In genomic region chr6:111030008-111031006, GRCh38 we compare ENCODE assay signal across 1 cellular context.
TF ChIP-seq lines count a peak whose summit lies in the region.

No MANE protein-coding gene starts in this region.

TF ChIP-seq in GM23338, 12 proteins besides CTCF, POLR2A, EP300 and RAD21 (continued from another document):
- TF ChIP-seq, protein P1, sequence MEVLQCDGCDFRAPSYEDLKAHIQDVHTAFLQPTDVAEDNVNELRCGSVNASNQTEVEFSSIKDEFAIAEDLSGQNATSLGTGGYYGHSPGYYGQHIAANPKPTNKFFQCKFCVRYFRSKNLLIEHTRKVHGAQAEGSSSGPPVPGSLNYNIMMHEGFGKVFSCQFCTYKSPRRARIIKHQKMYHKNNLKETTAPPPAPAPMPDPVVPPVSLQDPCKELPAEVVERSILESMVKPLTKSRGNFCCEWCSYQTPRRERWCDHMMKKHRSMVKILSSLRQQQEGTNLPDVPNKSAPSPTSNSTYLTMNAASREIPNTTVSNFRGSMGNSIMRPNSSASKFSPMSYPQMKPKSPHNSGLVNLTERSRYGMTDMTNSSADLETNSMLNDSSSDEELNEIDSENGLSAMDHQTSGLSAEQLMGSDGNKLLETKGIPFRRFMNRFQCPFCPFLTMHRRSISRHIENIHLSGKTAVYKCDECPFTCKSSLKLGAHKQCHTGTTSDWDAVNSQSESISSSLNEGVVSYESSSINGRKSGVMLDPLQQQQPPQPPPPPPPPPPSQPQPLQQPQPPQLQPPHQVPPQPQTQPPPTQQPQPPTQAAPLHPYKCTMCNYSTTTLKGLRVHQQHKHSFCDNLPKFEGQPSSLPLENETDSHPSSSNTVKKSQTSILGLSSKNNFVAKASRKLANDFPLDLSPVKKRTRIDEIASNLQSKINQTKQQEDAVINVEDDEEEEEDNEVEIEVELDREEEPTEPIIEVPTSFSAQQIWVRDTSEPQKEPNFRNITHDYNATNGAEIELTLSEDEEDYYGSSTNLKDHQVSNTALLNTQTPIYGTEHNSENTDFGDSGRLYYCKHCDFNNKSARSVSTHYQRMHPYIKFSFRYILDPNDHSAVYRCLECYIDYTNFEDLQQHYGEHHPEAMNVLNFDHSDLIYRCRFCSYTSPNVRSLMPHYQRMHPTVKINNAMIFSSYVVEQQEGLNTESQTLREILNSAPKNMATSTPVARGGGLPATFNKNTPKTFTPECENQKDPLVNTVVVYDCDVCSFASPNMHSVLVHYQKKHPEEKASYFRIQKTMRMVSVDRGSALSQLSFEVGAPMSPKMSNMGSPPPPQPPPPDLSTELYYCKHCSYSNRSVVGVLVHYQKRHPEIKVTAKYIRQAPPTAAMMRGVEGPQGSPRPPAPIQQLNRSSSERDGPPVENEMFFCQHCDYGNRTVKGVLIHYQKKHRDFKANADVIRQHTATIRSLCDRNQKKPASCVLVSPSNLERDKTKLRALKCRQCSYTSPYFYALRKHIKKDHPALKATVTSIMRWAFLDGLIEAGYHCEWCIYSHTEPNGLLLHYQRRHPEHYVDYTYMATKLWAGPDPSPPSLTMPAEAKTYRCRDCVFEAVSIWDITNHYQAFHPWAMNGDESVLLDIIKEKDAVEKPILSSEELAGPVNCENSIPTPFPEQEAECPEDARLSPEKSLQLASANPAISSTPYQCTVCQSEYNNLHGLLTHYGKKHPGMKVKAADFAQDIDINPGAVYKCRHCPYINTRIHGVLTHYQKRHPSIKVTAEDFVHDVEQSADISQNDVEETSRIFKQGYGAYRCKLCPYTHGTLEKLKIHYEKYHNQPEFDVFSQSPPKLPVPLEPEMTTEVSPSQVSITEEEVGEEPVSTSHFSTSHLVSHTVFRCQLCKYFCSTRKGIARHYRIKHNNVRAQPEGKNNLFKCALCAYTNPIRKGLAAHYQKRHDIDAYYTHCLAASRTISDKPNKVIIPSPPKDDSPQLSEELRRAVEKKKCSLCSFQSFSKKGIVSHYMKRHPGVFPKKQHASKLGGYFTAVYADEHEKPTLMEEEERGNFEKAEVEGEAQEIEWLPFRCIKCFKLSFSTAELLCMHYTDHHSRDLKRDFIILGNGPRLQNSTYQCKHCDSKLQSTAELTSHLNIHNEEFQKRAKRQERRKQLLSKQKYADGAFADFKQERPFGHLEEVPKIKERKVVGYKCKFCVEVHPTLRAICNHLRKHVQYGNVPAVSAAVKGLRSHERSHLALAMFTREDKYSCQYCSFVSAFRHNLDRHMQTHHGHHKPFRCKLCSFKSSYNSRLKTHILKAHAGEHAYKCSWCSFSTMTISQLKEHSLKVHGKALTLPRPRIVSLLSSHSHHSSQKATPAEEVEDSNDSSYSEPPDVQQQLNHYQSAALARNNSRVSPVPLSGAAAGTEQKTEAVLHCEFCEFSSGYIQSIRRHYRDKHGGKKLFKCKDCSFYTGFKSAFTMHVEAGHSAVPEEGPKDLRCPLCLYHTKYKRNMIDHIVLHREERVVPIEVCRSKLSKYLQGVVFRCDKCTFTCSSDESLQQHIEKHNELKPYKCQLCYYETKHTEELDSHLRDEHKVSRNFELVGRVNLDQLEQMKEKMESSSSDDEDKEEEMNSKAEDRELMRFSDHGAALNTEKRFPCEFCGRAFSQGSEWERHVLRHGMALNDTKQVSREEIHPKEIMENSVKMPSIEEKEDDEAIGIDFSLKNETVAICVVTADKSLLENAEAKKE (CRISPR knock-in tag; IDR thresholded peaks at IDR 0.05): no peak
- TF ChIP-seq CREB1 (CRISPR knock-in tag; IDR thresholded peaks at IDR 0.05; ENCODE audit: low read depth) (no peak), ZNF114 (CRISPR knock-in tag; IDR thresholded peaks at IDR 0.05) (no peak), JUNB (IDR thresholded peaks at IDR 0.05; ENCODE audit: unreplicated experiment) (no peak), STAT1 (IDR thresholded peaks at IDR 0.05; ENCODE audit: unreplicated experiment) (no peak), ZNF331 (CRISPR knock-in tag; IDR thresholded peaks at IDR 0.05; ENCODE audit: low read depth) (no peak), NANOG (IDR thresholded peaks at IDR 0.05; ENCODE audit: borderline replicate concordance) (no peak)
- TF ChIP-seq, protein P2, sequence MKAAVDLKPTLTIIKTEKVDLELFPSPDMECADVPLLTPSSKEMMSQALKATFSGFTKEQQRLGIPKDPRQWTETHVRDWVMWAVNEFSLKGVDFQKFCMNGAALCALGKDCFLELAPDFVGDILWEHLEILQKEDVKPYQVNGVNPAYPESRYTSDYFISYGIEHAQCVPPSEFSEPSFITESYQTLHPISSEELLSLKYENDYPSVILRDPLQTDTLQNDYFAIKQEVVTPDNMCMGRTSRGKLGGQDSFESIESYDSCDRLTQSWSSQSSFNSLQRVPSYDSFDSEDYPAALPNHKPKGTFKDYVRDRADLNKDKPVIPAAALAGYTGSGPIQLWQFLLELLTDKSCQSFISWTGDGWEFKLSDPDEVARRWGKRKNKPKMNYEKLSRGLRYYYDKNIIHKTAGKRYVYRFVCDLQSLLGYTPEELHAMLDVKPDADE (IDR thresholded peaks at IDR 0.05): no peak
